Comparison of ENCODE assay signal across 26 cellular contexts in genomic region chr12:17640615-17641014, GRCh38.
"Had no signal": no experiment of that assay in that cellular context is flagged by ENCODE, and none has a peak within 500 bp of the region (broad histone marks: within the 10 kb centered on the region; RNA-seq: fewer than 3 reads in every experiment).

No MANE protein-coding gene starts in this region.

- H3K36me3 ChIP-seq: brain microvascular endothelial cell, cardiac muscle cell, Peyer's patch, SJCRH30 had no signal

- H3K27ac ChIP-seq: brain microvascular endothelial cell, cardiac muscle cell, Peyer's patch, RWPE1, SJCRH30, VCaP had no signal

- H3K36me3 Mint-ChIP-seq: activated CD4-positive, alpha-beta memory T cell treated with anti-CD3 and anti-CD28 coated beads for 36 hours; activated naive CD4-positive, alpha-beta T cell treated with anti-CD3 and anti-CD28 coated beads, Interleukin-2, amount 10 ng/mL, durations not matched to agents 7 days and 5 days; activated naive CD8-positive, alpha-beta T cell treated with anti-CD3 and anti-CD28 coated beads for 36 hours had no signal

- H3K27ac Mint-ChIP-seq: activated CD4-positive, alpha-beta memory T cell treated with anti-CD3 and anti-CD28 coated beads for 36 hours; activated CD4-positive, alpha-beta T cell treated with anti-CD3 and anti-CD28 coated beads, Interleukin-2, amount 10 ng/mL, durations not matched to agents 7 days and 5 days; activated naive CD4-positive, alpha-beta T cell treated with anti-CD3 and anti-CD28 coated beads, Interleukin-2, amount 10 ng/mL, durations not matched to agents 7 days and 5 days; activated naive CD8-positive, alpha-beta T cell treated with anti-CD3 and anti-CD28 coated beads for 36 hours; activated T-cell treated with anti-CD3 and anti-CD28 coated beads, Interleukin-2, amount 50 U/mL, for 72 hours; activated T-helper 2 cell treated with anti-CD3 and anti-CD28 coated beads, Interferon-gamma antibody, Interleukin-2, Interleukin-4, amounts not matched to agents 10 μg/mL and 5 μg/mL and 100 μg/mL, durations not matched to agents 14 hours and 24 hours and 36 hours had no signal

- H3K9me3 Mint-ChIP-seq: activated CD4-positive, alpha-beta memory T cell treated with anti-CD3 and anti-CD28 coated beads for 36 hours; activated CD4-positive, alpha-beta T cell treated with anti-CD3 and anti-CD28 coated beads, Interleukin-2, amount 10 ng/mL, durations not matched to agents 7 days and 5 days; activated naive CD8-positive, alpha-beta T cell treated with anti-CD3 and anti-CD28 coated beads for 36 hours had no signal

- DNase-seq: activated CD4-positive, alpha-beta memory T cell treated with anti-CD3 and anti-CD28 coated beads for 36 hours; activated CD4-positive, alpha-beta T cell treated with anti-CD3 and anti-CD28 coated beads, Interleukin-2, amount 10 ng/mL, durations not matched to agents 7 days and 5 days; activated CD4-positive, CD25-positive, alpha-beta regulatory T cell; activated gamma-delta T cell treated with Interleukin-2 at 50 U/mL for 16 hours; activated naive CD4-positive, alpha-beta T cell treated with anti-CD3 and anti-CD28 coated beads, Interleukin-2, amount 10 ng/mL, durations not matched to agents 7 days and 5 days; activated naive CD8-positive, alpha-beta T cell treated with anti-CD3 and anti-CD28 coated beads for 36 hours; activated T-cell treated with anti-CD3 and anti-CD28 coated beads, Interleukin-2, amount 50 U/mL, for 72 hours; brain microvascular endothelial cell; NCI-H1092; NCI-H1436; NCI-H1694 treated with DMSO at 0.1 percent for 48 hours; NCI-H2029 treated with DMSO at 0.1 percent for 48 hours; NCI-H345; NCI-H510A; NCI-H526 treated with DMSO at 0.1 percent for 48 hours; NCI-H82; NK-92 treated with Interleukin-12 subunit alpha and Interleukin-12 subunit beta, amount 100 ng/mL, for 24 hours; Peyer's patch; Right ventricle myocardium superior; SJCRH30; SK-N-SH; T-helper 1 cell had no signal

- H3K27me3 Mint-ChIP-seq: activated CD4-positive, alpha-beta memory T cell treated with anti-CD3 and anti-CD28 coated beads for 36 hours; activated CD4-positive, alpha-beta T cell treated with anti-CD3 and anti-CD28 coated beads, Interleukin-2, amount 10 ng/mL, durations not matched to agents 7 days and 5 days; activated naive CD4-positive, alpha-beta T cell treated with anti-CD3 and anti-CD28 coated beads, Interleukin-2, amount 10 ng/mL, durations not matched to agents 7 days and 5 days had no signal

- H3K27me3 ChIP-seq: brain microvascular endothelial cell, cardiac muscle cell, Peyer's patch, SJCRH30 had no signal

- H3K4me1 Mint-ChIP-seq: activated CD4-positive, alpha-beta T cell treated with anti-CD3 and anti-CD28 coated beads, Interleukin-2, amount 10 ng/mL, durations not matched to agents 7 days and 5 days; activated naive CD4-positive, alpha-beta T cell treated with anti-CD3 and anti-CD28 coated beads, Interleukin-2, amount 10 ng/mL, durations not matched to agents 7 days and 5 days; activated naive CD8-positive, alpha-beta T cell treated with anti-CD3 and anti-CD28 coated beads for 36 hours had no signal

- H3K4me3 ChIP-seq: cardiac muscle cell, Peyer's patch, SJCRH30 had no signal

- ATAC-seq: activated T-cell treated with anti-CD3 and anti-CD28 coated beads, Interleukin-2, amount 50 U/mL, for 72 hours had no signal

- H3K4me2 ChIP-seq: SK-N-SH had no signal

- H3K4me1 ChIP-seq: Peyer's patch, SJCRH30 had no signal

- H3K4me3 Mint-ChIP-seq: activated CD4-positive, alpha-beta memory T cell treated with anti-CD3 and anti-CD28 coated beads for 36 hours; activated CD4-positive, alpha-beta T cell treated with anti-CD3 and anti-CD28 coated beads, Interleukin-2, amount 10 ng/mL, durations not matched to agents 7 days and 5 days; activated naive CD4-positive, alpha-beta T cell treated with anti-CD3 and anti-CD28 coated beads, Interleukin-2, amount 10 ng/mL, durations not matched to agents 7 days and 5 days; activated naive CD8-positive, alpha-beta T cell treated with anti-CD3 and anti-CD28 coated beads for 36 hours; activated T-cell treated with anti-CD3 and anti-CD28 coated beads, Interleukin-2, amount 50 U/mL, for 72 hours had no signal

- H3K9me3 ChIP-seq: Peyer's patch, SJCRH30, SK-N-SH had no signal

- H3K9ac ChIP-seq: SK-N-SH had no signal
